18 cellular contexts compared by ENCODE assay signal in genomic region chr4:185508162-185508561, GRCh38. TPM values are rescaled to one million over a fixed set of nuclear protein-coding genes. Genes with fewer than 3 reads are reported as not detected.
DNase-seq lines count a peak whose midpoint lies in the region; ATAC-seq and TF ChIP-seq lines count a peak whose summit lies in the region.
"Had no signal": no experiment of that assay in that cellular context is flagged by ENCODE, and none has a peak within 500 bp of the region (broad histone marks: within the 10 kb centered on the region; RNA-seq: fewer than 3 reads in every experiment).

No MANE protein-coding gene starts in this region.

- H3K9ac ChIP-seq in PC-3 (ENCODE audit: low read length) = no peak overlapping the region

- H3K4me1 Mint-ChIP-seq in activated T-cell treated with anti-CD3 and anti-CD28 coated beads, Interleukin-2, amount 50 U/mL, for 24 hours (ENCODE audit: low read depth) = peaks cover 5% of the 10 kb centered on the region

- H3K9me3 ChIP-seq in PC-3 (ENCODE audit: low read length) = no peaks in the 10 kb centered on the region
- H3K9me3 ChIP-seq: transverse colon had no signal

- intact Hi-C loops in PC-3 (cut with micrococcal nuclease) = no loop called here

- H3K27me3 Mint-ChIP-seq in activated T-cell treated with anti-CD3 and anti-CD28 coated beads, Interleukin-2, amount 50 U/mL, for 24 hours = peaks cover 71% of the 10 kb centered on the region

- no peaks in the 10 kb centered on the region for H3K27me3 ChIP-seq in PC-3 (ENCODE audit: low read length)
- H3K27me3 ChIP-seq: transverse colon had no signal

- POLR2A ChIA-PET in PC-3 (lab: Charles Lee; ENCODE audit: unreplicated experiment) = no interaction called here

- no peaks in the 10 kb centered on the region for H3K79me2 ChIP-seq in PC-3 (ENCODE audit: low read length)

- ATAC-seq in PC-3 (peak; percentile 45; the same call in 1 of the 2 replicates), left lobe of liver (peak; percentile 62), GM18907 (IDR thresholded peaks at IDR 0.05; ENCODE audit: unreplicated experiment) (no peak)
- ATAC-seq: effector memory CD8-positive, alpha-beta T cell; Panc1 had no signal

- peak overlapping the region; percentile 46 for H3K4me2 ChIP-seq in PC-3 (ENCODE audit: low read length)

- no peaks in the 10 kb centered on the region for H3K36me3 ChIP-seq in PC-3 (ENCODE audit: low read depth, low read length)
- H3K36me3 ChIP-seq: transverse colon had no signal

- peaks cover 25% of the 10 kb centered on the region for H3K4me1 ChIP-seq in PC-3 (ENCODE audit: insufficient read depth, low read length)

- no peaks in the 10 kb centered on the region for H3K9me3 Mint-ChIP-seq in activated T-cell treated with anti-CD3 and anti-CD28 coated beads, Interleukin-2, amount 50 U/mL, for 24 hours
- H3K9me3 Mint-ChIP-seq: effector memory CD8-positive, alpha-beta T cell; T-helper 2 cell treated with Interferon-gamma antibody and Interleukin-4, amounts not matched to agents 5 μg/mL and 100 μg/mL, for 36 hours had no signal

- no peak for TF ChIP-seq CTCF in PC-3 (conservative IDR thresholded peaks at IDR 0.05; ENCODE audit: low read depth, low read length)

- no peaks in the 10 kb centered on the region for H3K9me2 ChIP-seq in PC-3 (replicated peaks; ENCODE audit: low read length)

- in situ Hi-C loops in Caki2 (cut with HindIII; ENCODE audit: low pct_unique_long_range_greater_than_20kb, low sequenced_read_pairs) = no loop called here

- no peak overlapping the region for H3K4me3 ChIP-seq in PC-3 (ENCODE audit: low read length)
- H3K4me3 ChIP-seq: transverse colon had no signal

- H3F3A ChIP-seq in PC-3 (ENCODE audit: low read length, unreplicated experiment) = no peaks in the 10 kb centered on the region

- H2AFZ ChIP-seq in PC-3 (ENCODE audit: low read length) = 0 out of 2 replicates have a peak overlapping the region, but pooled peaks have one; percentile 45

- no peak overlapping the region for H3K27ac ChIP-seq in PC-3 (ENCODE audit: low read length)
- H3K27ac ChIP-seq: transverse colon had no signal

- DNase-seq in Caki2 (ENCODE audit: low read depth) (peak; percentile 63), NCI-H1105 (lab: John Stamatoyannopoulos, UW) (peak; percentile 6), PC-3 (peak; percentile 65), left lobe of liver (ENCODE audit: low spot score) (peak; percentile 56), AG08396 (ENCODE audit: low spot score) (no peak), SW 1271 (lab: John Stamatoyannopoulos, UW) (no peak)
- no peak for DNase-seq in activated T-cell treated with anti-CD3 and anti-CD28 coated beads, Interleukin-2, amount 50 U/mL, for 24 hours
- DNase-seq: activated CD4-positive, alpha-beta T cell treated with anti-CD3 and anti-CD28 coated beads, Interleukin-2, amount 50 U/mL, for 1 hour; activated naive CD4-positive, alpha-beta T cell; effector memory CD8-positive, alpha-beta T cell; IMR-90; occipital lobe; stimulated activated CD8-positive, alpha-beta memory T cell treated with anti-CD3 and anti-CD28 coated beads, Interleukin-4, amount 100 ng/mL, for 48 hours; transverse colon had no signal

- BruUV-seq in PC-3 (replicated peaks; lab: Mats Ljungman, UMichigan) = no TSS peak

- H3K36me3 Mint-ChIP-seq in activated T-cell treated with anti-CD3 and anti-CD28 coated beads, Interleukin-2, amount 50 U/mL, for 24 hours (ENCODE audit: low read depth) = no peaks in the 10 kb centered on the region
- H3K36me3 Mint-ChIP-seq: memory B cell had no signal

- H4K20me1 ChIP-seq in PC-3 (ENCODE audit: low read length) = no peaks in the 10 kb centered on the region

- H3K27ac Mint-ChIP-seq in activated T-cell treated with anti-CD3 and anti-CD28 coated beads, Interleukin-2, amount 50 U/mL, for 24 hours = no peak overlapping the region
- H3K27ac Mint-ChIP-seq: effector memory CD8-positive, alpha-beta T cell; memory B cell; T-helper 2 cell treated with Interferon-gamma antibody and Interleukin-4, amounts not matched to agents 5 μg/mL and 100 μg/mL, for 36 hours had no signal

- H3K4me3 Mint-ChIP-seq in activated T-cell treated with anti-CD3 and anti-CD28 coated beads, Interleukin-2, amount 50 U/mL, for 24 hours = no peak overlapping the region
- H3K4me3 Mint-ChIP-seq: effector memory CD8-positive, alpha-beta T cell; memory B cell; T-helper 2 cell treated with Interferon-gamma antibody and Interleukin-4, amounts not matched to agents 5 μg/mL and 100 μg/mL, for 36 hours had no signal

- CTCF ChIA-PET in PC-3 (lab: Charles Lee) = no interaction called here

RNA-seq across cellular contexts. Expression of gene PDLIM3, which starts 27.1 kb away (rescaled TPM):
- 5.6 and 11.3 TPM in 2 replicates for total RNA-seq in Caki2 (2014; rRNA removed; shearing (Covaris generic); ENCODE audit: low replicate concordance)
- total RNA-seq in PC-3 (2014; rRNA removed) = 0.47 TPM in 1 of 2 replicates, not detected in the other
- total RNA-seq in left lobe of liver = 1.7 TPM

RNA-seq across cellular contexts. Expression of gene CCDC110, which starts 36.6 kb away (rescaled TPM):
- 0.52 and 0.98 TPM in 2 replicates for total RNA-seq in Caki2 (2014; rRNA removed; shearing (Covaris generic); ENCODE audit: low replicate concordance)
- total RNA-seq in PC-3 (2014; rRNA removed) (0.62 TPM in 1 of 2 replicates, not detected in the other), left lobe of liver (0.30 TPM)

Comparison
In these comparisons a context has a peak if more than half of its experiments do, and no peak if none do; other contexts are left out.
1. DNase-seq: peak in Caki2 (single experiment), NCI-H1105 (single experiment), PC-3 (single experiment) and left lobe of liver (single experiment); none in AG08396 (single experiment), activated T-cell treated with anti-CD3 and anti-CD28 coated beads, Interleukin-2, amount 50 U/mL, for 24 hours (single experiment) and SW 1271 (0 of 2).